8 cellular contexts compared by ENCODE assay signal in genomic region chr7:72879079-72879736, GRCh38. TPM values are rescaled to one million over a fixed set of nuclear protein-coding genes. Genes with fewer than 3 reads are reported as not detected.
DNase-seq lines count a peak whose midpoint lies in the region; ATAC-seq and TF ChIP-seq lines count a peak whose summit lies in the region.
"Not testable (repeated sequence)": the region's sequence is repeated elsewhere in the genome, so short reads cannot be mapped to it uniquely, and the experiment has no call there.

No MANE protein-coding gene starts in this region.

- H3K9me3 ChIP-seq in mucosa of descending colon: not testable (repeated sequence)

- DNase-seq in DMS153 (lab: John Stamatoyannopoulos, UW): peak; percentile 71
- DNase-seq in HuH-7 (ENCODE audit: low spot score): peak; percentile 68
- peak; percentile 43 for DNase-seq in OCI-M2 (lab: John Stamatoyannopoulos, UW; ENCODE audit: unreplicated experiment)
- DNase-seq in activated T-cell treated with anti-CD3 and anti-CD28 coated beads for 48 hours (ENCODE audit: low read depth): peak; percentile 75
- peak; percentile 42 for DNase-seq in epithelial cell of proximal tubule (ENCODE audit: low read depth)
- DNase-seq in mucosa of descending colon: peak; percentile 82 to 92 (median 90)
- DNase-seq in stimulated activated CD8-positive, alpha-beta memory T cell treated with anti-CD3 and anti-CD28 coated beads, Interleukin-2, amount 100 ng/mL, for 1 hour (ENCODE audit: low read depth in 2 of 2): peak; percentile 45 to 46

- intact Hi-C loops in mucosa of descending colon (cut with DNase I, micrococcal nuclease): not testable (repeated sequence)

- H3K4me1 ChIP-seq in mucosa of descending colon (ENCODE audit: low read depth): not testable (repeated sequence)

- H3K36me3 ChIP-seq in mucosa of descending colon (ENCODE audit: low read depth): not testable (repeated sequence)

- TF ChIP-seq CTCF in epithelial cell of proximal tubule (conservative IDR thresholded peaks at IDR 0.05; ENCODE audit: low read depth, low read length); mucosa of descending colon (IDR thresholded peaks at IDR 0.05): not testable (repeated sequence)

- peak; percentile 98 for ATAC-seq in GM21529 (IDR thresholded peaks at IDR 0.05; ENCODE audit: unreplicated experiment)
- ATAC-seq in mucosa of descending colon: peak; percentile 100

- H3K4me3 ChIP-seq in epithelial cell of proximal tubule (ENCODE audit: low read depth, low read length) (peak overlapping the region; percentile 78), mucosa of descending colon (peak overlapping the region; percentile 67)

RNA-seq across cellular contexts. Expression of gene POM121, which starts 45.7 kb away (rescaled TPM):
- 6.6 and 9.8 TPM in 2 replicates for total RNA-seq in epithelial cell of proximal tubule
- 10 to 100 TPM; 31.0 to 36.3 (median 31.6) TPM for total RNA-seq in mucosa of descending colon

RNA-seq across cellular contexts. Expression of gene TYW1B, which starts 51.2 kb away (rescaled TPM):
- total RNA-seq in epithelial cell of proximal tubule (0.80 and 1.3 TPM in 2 replicates), mucosa of descending colon (1 to 10 TPM; 2.5 to 6.3 (median 3.5) TPM)

Comparison
In these comparisons a context has a peak if more than half of its experiments do, and no peak if none do; other contexts are left out.
1. Peak in every context shown above with its lines: DNase-seq, ATAC-seq and H3K4me3 ChIP-seq.